Comparison of ENCODE assay signal across 20 cellular contexts in the genomic region with DNA sequence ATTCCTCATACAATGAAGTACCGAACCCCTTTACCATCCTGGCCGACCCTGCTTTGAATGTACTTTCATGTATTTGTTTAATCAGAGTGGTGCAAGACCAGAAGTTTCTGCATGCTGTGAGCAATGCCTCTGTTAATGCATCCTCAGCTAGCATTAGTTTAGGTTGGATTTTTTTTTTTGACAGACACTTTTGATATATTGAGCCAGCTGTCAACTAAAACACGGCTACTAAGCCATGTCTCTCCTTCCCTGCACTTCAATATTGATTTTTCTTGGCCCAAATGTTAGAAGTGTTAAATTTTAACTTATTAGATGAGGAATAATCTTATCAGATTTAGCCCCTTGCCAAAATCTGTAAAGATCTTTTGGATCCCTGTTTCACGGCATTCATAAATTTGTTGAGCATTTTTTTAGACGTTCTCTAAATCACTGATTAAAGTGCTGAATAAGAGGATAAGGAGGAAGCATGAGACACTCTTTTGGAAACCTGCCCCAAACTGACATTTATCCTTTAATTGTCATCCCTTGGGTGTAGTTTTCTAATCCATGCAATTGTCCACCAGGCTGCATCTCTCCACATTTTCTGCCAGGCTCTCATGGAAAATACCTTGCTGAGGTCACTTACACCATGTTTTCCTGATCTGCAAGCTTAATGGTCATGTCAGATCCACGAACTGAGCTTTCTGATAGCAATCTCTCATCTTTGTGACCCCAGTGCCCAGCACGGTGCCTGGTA.
DNase-seq lines count a peak whose midpoint lies in the region; ATAC-seq and TF ChIP-seq lines count a peak whose summit lies in the region.
"Had no signal": no experiment of that assay in that cellular context is flagged by ENCODE, and none has a peak within 500 bp of the region (broad histone marks: within the 10 kb centered on the region; RNA-seq: fewer than 3 reads in every experiment).

No MANE protein-coding gene starts in this region.

- no peak overlapping the region for H3K4me2 ChIP-seq in neural progenitor cell

- H3K9me3 ChIP-seq in right cardiac atrium (ENCODE audit: control insufficient read depth, low read length) (no peaks in the 10 kb centered on the region), body of pancreas (no peaks in the 10 kb centered on the region), neural progenitor cell (ENCODE audit: low read depth) (no peaks in the 10 kb centered on the region)

- H3K4me3 ChIP-seq in right cardiac atrium (ENCODE audit: low read length) = no peak overlapping the region
- no peak overlapping the region for H3K4me3 ChIP-seq in body of pancreas
- H3K4me3 ChIP-seq in neural progenitor cell = no peak overlapping the region

- peaks cover 42% of the 10 kb centered on the region for H3K4me1 Mint-ChIP-seq in neural progenitor cell
- no peaks in the 10 kb centered on the region for H3K4me1 Mint-ChIP-seq in activated naive CD4-positive, alpha-beta T cell treated with anti-CD3 and anti-CD28 coated beads for 36 hours (ENCODE audit: low read depth)
- H3K4me1 Mint-ChIP-seq: CD8-positive, alpha-beta memory T cell had no signal

- H3K27me3 ChIP-seq in right cardiac atrium (ENCODE audit: control insufficient read depth, insufficient read depth) (no peaks in the 10 kb centered on the region), body of pancreas (no peaks in the 10 kb centered on the region), neural progenitor cell (peaks cover 20% of the 10 kb centered on the region)

- peaks cover 8% of the 10 kb centered on the region for H4K20me1 ChIP-seq in neural progenitor cell (ENCODE audit: low read depth)

- peak overlapping the region; percentile 8 for H3K27ac Mint-ChIP-seq in neural progenitor cell
- H3K27ac Mint-ChIP-seq in activated naive CD4-positive, alpha-beta T cell treated with anti-CD3 and anti-CD28 coated beads for 36 hours = no peak overlapping the region
- H3K27ac Mint-ChIP-seq: IgD-negative memory B cell had no signal

- H3F3A ChIP-seq in neural progenitor cell (ENCODE audit: low read depth) = peaks cover 7% of the 10 kb centered on the region

- H3K36me3 Mint-ChIP-seq in neural progenitor cell = peaks cover 46% of the 10 kb centered on the region
- H3K36me3 Mint-ChIP-seq in activated naive CD4-positive, alpha-beta T cell treated with anti-CD3 and anti-CD28 coated beads for 36 hours (ENCODE audit: low read depth) = no peaks in the 10 kb centered on the region
- H3K36me3 Mint-ChIP-seq: CD8-positive, alpha-beta memory T cell; IgD-negative memory B cell had no signal

- DNase-seq in Right ventricle myocardium inferior (ENCODE audit: missing footprints) (peak; percentile 25), right cardiac atrium (no peak), NCI-H69 (lab: John Stamatoyannopoulos, UW) (peak; percentile 35), body of pancreas (no peak), neural progenitor cell (ENCODE audit: low spot score) (no peak), SIG-M5 (lab: John Stamatoyannopoulos, UW) (no peak)
- DNase-seq in activated naive CD4-positive, alpha-beta T cell treated with anti-CD3 and anti-CD28 coated beads for 36 hours = no peak
- DNase-seq: Calu3; CD8-positive, alpha-beta memory T cell; DMS53; GDM1; MV-4-11; NCI-H1105 treated with DMSO at 0.1 percent for 48 hours; NCI-H1694 treated with DMSO at 0.1 percent for 48 hours; NCI-H2081 treated with DMSO at 0.1 percent for 48 hours; NCI-H446 treated with DMSO at 0.1 percent for 48 hours; NCI-H774 had no signal

- no peak overlapping the region for H2AFZ ChIP-seq in neural progenitor cell (replicated peaks)

- intact Hi-C loops in Right ventricle myocardium inferior (cut with DNase I) (no loop called here), right cardiac atrium (cut with DNase I) (no loop called here), body of pancreas (cut with DNase I) (no loop called here)
- intact Hi-C loops in activated naive CD4-positive, alpha-beta T cell treated with anti-CD3 and anti-CD28 coated beads for 36 hours (cut with micrococcal nuclease) = no loop called here

- peaks cover 5% of the 10 kb centered on the region for H3K27me3 Mint-ChIP-seq in neural progenitor cell (ENCODE audit: insufficient read depth, low read depth)
- peaks cover 4% of the 10 kb centered on the region for H3K27me3 Mint-ChIP-seq in activated naive CD4-positive, alpha-beta T cell treated with anti-CD3 and anti-CD28 coated beads for 36 hours (ENCODE audit: low read depth)

- no peak for TF ChIP-seq POLR2A in body of pancreas (IDR thresholded peaks at IDR 0.05)

- H3K79me2 ChIP-seq in neural progenitor cell (ENCODE audit: low read depth) = no peaks in the 10 kb centered on the region

- CTCF ChIA-PET in activated naive CD4-positive, alpha-beta T cell treated with anti-CD3 and anti-CD28 coated beads for 36 hours (lab: Charles Lee) = no interaction called here

- no peak overlapping the region for H3K4me3 Mint-ChIP-seq in neural progenitor cell
- no peak overlapping the region for H3K4me3 Mint-ChIP-seq in activated naive CD4-positive, alpha-beta T cell treated with anti-CD3 and anti-CD28 coated beads for 36 hours
- H3K4me3 Mint-ChIP-seq: CD8-positive, alpha-beta memory T cell; IgD-negative memory B cell had no signal

- ATAC-seq in Right ventricle myocardium inferior (no peak), right cardiac atrium (no peak), body of pancreas (peak; percentile 47), HG03460 (IDR thresholded peaks at IDR 0.05; ENCODE audit: unreplicated experiment) (no peak)

- H3K36me3 ChIP-seq in body of pancreas (replicated peaks in 1 of 2; ENCODE audit: insufficient read depth in 1 of 2, low read depth in 2 of 2) (no peaks in the 10 kb centered on the region), neural progenitor cell (no peaks in the 10 kb centered on the region)

- H3K27ac ChIP-seq in right cardiac atrium (ENCODE audit: low read length) (no peak overlapping the region), body of pancreas (no peak overlapping the region), neural progenitor cell (no peak overlapping the region)
- H3K27ac ChIP-seq: C4-2B had no signal

- peaks cover 3% of the 10 kb centered on the region for H3K9me3 Mint-ChIP-seq in neural progenitor cell
- no peaks in the 10 kb centered on the region for H3K9me3 Mint-ChIP-seq in activated naive CD4-positive, alpha-beta T cell treated with anti-CD3 and anti-CD28 coated beads for 36 hours
- H3K9me3 Mint-ChIP-seq: CD8-positive, alpha-beta memory T cell; IgD-negative memory B cell had no signal

- H3K4me1 ChIP-seq in right cardiac atrium (ENCODE audit: control insufficient read depth, insufficient read depth, low read length) (no peaks in the 10 kb centered on the region), body of pancreas (peaks cover 3% of the 10 kb centered on the region), neural progenitor cell (peaks cover 7% of the 10 kb centered on the region)

- no peak for TF ChIP-seq CTCF in body of pancreas (IDR thresholded peaks at IDR 0.05)
- TF ChIP-seq CTCF in neural progenitor cell (IDR thresholded peaks at IDR 0.05) = no peak

- WGBS in right cardiac atrium = 69% methylated on average over 7 of the region's 7 CpGs
- WGBS in body of pancreas, 2 donors = 46 to 48% methylated on average over 7 of the region's 7 CpGs

- no peak overlapping the region for H3K9ac ChIP-seq in neural progenitor cell

Comparison
In these comparisons a context has a peak if more than half of its experiments do, and no peak if none do; other contexts are left out.
1. DNase-seq: peak in Right ventricle myocardium inferior (single experiment) and NCI-H69 (single experiment); none in right cardiac atrium (0 of 3), body of pancreas (0 of 4), neural progenitor cell (single experiment), activated naive CD4-positive, alpha-beta T cell treated with anti-CD3 and anti-CD28 coated beads for 36 hours (single experiment) and SIG-M5 (single experiment).